1 cellular context compared by ENCODE assay signal in the genomic region with DNA sequence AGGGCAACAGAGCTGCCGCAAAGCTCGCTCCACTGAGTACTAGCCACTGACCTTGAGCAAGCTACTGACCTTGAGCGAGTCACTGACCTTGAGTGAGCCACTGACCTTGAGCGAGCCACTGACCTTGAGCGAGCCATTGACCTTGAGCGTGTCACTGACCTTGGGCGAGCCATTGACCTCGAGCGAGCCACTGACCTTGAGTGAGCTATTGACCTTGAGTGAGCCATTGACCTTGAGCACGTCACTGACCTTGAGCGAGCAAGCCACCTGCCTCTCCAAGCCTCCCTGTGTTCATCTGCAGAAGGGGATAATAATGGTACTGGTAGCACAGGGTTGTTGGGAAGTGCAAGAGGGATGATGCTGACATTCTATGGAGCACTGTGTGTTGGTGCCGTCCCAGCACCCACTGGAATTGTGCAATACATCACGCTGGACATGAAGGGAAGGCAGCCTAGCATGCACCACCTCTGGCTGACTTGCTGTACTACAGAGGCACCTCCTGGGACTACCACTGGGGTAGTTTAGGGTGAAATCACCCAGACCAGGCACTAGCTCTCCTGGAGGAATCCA.
A peak's percentile ranks its signal among the peaks of the same experiment; 100 is the strongest.
TF ChIP-seq lines count a peak whose summit lies in the region.

No MANE protein-coding gene starts in this region.

TF ChIP-seq in HepG2, 621 proteins besides CTCF, POLR2A, EP300 and RAD21 (continued from another document and continues in another):
- TF ChIP-seq ZNF577 (CRISPR knock-in tag; IDR thresholded peaks at IDR 0.05; ENCODE audit: borderline replicate concordance, low read depth) (no peak), PHF20 (CRISPR knock-in tag; IDR thresholded peaks at IDR 0.05) (no peak), BRCA1 (CRISPR knock-in tag; IDR thresholded peaks at IDR 0.05) (no peak), GFI1 (CRISPR knock-in tag; IDR thresholded peaks at IDR 0.05; ENCODE audit: borderline replicate concordance) (no peak), ZC3H13 (CRISPR knock-in tag; IDR thresholded peaks at IDR 0.05) (no peak), KLF12 (CRISPR knock-in tag; IDR thresholded peaks at IDR 0.05; ENCODE audit: borderline replicate concordance) (no peak), ZFP82 (CRISPR knock-in tag; IDR thresholded peaks at IDR 0.05; ENCODE audit: borderline replicate concordance) (no peak), CENPT (CRISPR knock-in tag; IDR thresholded peaks at IDR 0.05; ENCODE audit: low read depth) (no peak), NCOA1 (CRISPR knock-in tag; IDR thresholded peaks at IDR 0.05) (no peak), ZNF296 (CRISPR knock-in tag; conservative IDR thresholded peaks at IDR 0.05) (0 out of 2 replicates have a peak, but pooled peaks have one; percentile 25), TCF7L2 (IDR thresholded peaks at IDR 0.05; ENCODE audit: low read depth, low read length) (no peak), ZNF83 (CRISPR knock-in tag; IDR thresholded peaks at IDR 0.05; ENCODE audit: borderline replicate concordance) (no peak), POLR2G (IDR thresholded peaks at IDR 0.05; ENCODE audit: low read depth, low read length) (no peak), TBX3 (IDR thresholded peaks at IDR 0.05; ENCODE audit: borderline replicate concordance) (no peak), ZNF567 (CRISPR knock-in tag; IDR thresholded peaks at IDR 0.05; ENCODE audit: borderline replicate concordance) (no peak), ZNF615 (CRISPR knock-in tag; IDR thresholded peaks at IDR 0.05; ENCODE audit: borderline replicate concordance) (no peak), PRPF4 (IDR thresholded peaks at IDR 0.05; ENCODE audit: low read depth, low read length, poor library complexity, severe bottlenecking) (no peak), MAFG (CRISPR knock-in tag; IDR thresholded peaks at IDR 0.05) (no peak), SNAPC2 (CRISPR knock-in tag; IDR thresholded peaks at IDR 0.05) (no peak), ZNF343 (CRISPR knock-in tag; IDR thresholded peaks at IDR 0.05) (no peak), ZNF441 (CRISPR knock-in tag; IDR thresholded peaks at IDR 0.05; ENCODE audit: borderline replicate concordance) (no peak), ZNF207 (IDR thresholded peaks at IDR 0.05; ENCODE audit: borderline replicate concordance) (no peak), ZNF614 (CRISPR knock-in tag; IDR thresholded peaks at IDR 0.05; ENCODE audit: borderline replicate concordance) (no peak; the same call in 1 of the 2 replicates), ZNF547 (CRISPR knock-in tag; IDR thresholded peaks at IDR 0.05) (no peak), ZNF788 (CRISPR knock-in tag; IDR thresholded peaks at IDR 0.05; ENCODE audit: borderline replicate concordance) (no peak; the same call in 1 of the 2 replicates), NKX3-1 (CRISPR knock-in tag; IDR thresholded peaks at IDR 0.05) (no peak), TAF15 (IDR thresholded peaks at IDR 0.05; ENCODE audit: low read depth, low read length, poor library complexity, severe bottlenecking) (no peak), MTA3 (CRISPR knock-in tag; IDR thresholded peaks at IDR 0.05) (no peak), HNRNPLL (IDR thresholded peaks at IDR 0.05; ENCODE audit: low read depth, low read length, poor library complexity, severe bottlenecking) (no peak), HNRNPK (IDR thresholded peaks at IDR 0.05; ENCODE audit: low read depth, low read length, poor library complexity, severe bottlenecking) (no peak), ZNF382 (CRISPR knock-in tag; IDR thresholded peaks at IDR 0.05; ENCODE audit: borderline replicate concordance) (no peak), ZSCAN12 (CRISPR knock-in tag; IDR thresholded peaks at IDR 0.05) (no peak), TP53 (CRISPR knock-in tag; conservative IDR thresholded peaks at IDR 0.05) (no peak), CC2D1A (CRISPR knock-in tag; IDR thresholded peaks at IDR 0.05) (no peak), GLI4 (CRISPR knock-in tag; IDR thresholded peaks at IDR 0.05; ENCODE audit: borderline replicate concordance) (no peak), ZNF468 (CRISPR knock-in tag; IDR thresholded peaks at IDR 0.05) (no peak), PHF21A (CRISPR knock-in tag; IDR thresholded peaks at IDR 0.05) (peak; percentile 65)
- TF ChIP-seq, protein P1, sequence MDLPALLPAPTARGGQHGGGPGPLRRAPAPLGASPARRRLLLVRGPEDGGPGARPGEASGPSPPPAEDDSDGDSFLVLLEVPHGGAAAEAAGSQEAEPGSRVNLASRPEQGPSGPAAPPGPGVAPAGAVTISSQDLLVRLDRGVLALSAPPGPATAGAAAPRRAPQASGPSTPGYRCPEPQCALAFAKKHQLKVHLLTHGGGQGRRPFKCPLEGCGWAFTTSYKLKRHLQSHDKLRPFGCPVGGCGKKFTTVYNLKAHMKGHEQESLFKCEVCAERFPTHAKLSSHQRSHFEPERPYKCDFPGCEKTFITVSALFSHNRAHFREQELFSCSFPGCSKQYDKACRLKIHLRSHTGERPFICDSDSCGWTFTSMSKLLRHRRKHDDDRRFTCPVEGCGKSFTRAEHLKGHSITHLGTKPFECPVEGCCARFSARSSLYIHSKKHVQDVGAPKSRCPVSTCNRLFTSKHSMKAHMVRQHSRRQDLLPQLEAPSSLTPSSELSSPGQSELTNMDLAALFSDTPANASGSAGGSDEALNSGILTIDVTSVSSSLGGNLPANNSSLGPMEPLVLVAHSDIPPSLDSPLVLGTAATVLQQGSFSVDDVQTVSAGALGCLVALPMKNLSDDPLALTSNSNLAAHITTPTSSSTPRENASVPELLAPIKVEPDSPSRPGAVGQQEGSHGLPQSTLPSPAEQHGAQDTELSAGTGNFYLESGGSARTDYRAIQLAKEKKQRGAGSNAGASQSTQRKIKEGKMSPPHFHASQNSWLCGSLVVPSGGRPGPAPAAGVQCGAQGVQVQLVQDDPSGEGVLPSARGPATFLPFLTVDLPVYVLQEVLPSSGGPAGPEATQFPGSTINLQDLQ (CRISPR knock-in tag; IDR thresholded peaks at IDR 0.05) = peak; percentile 86; the same call in 1 of the 2 replicates
- TF ChIP-seq, protein P2, sequence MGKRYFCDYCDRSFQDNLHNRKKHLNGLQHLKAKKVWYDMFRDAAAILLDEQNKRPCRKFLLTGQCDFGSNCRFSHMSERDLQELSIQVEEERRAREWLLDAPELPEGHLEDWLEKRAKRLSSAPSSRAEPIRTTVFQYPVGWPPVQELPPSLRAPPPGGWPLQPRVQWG (CRISPR knock-in tag; IDR thresholded peaks at IDR 0.05; ENCODE audit: borderline replicate concordance, low read depth) = no peak
- TF ChIP-seq, protein P3, sequence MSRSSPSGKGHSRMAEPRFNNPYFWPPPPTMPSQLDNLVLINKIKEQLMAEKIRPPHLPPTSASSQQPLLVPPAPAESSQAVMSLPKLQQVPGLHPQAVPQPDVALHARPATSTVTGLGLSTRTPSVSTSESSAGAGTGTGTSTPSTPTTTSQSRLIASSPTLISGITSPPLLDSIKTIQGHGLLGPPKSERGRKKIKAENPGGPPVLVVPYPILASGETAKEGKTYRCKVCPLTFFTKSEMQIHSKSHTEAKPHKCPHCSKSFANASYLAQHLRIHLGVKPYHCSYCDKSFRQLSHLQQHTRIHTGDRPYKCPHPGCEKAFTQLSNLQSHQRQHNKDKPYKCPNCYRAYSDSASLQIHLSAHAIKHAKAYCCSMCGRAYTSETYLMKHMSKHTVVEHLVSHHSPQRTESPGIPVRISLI (CRISPR knock-in tag; IDR thresholded peaks at IDR 0.05; ENCODE audit: borderline replicate concordance) = no peak
- TF ChIP-seq, protein P4, sequence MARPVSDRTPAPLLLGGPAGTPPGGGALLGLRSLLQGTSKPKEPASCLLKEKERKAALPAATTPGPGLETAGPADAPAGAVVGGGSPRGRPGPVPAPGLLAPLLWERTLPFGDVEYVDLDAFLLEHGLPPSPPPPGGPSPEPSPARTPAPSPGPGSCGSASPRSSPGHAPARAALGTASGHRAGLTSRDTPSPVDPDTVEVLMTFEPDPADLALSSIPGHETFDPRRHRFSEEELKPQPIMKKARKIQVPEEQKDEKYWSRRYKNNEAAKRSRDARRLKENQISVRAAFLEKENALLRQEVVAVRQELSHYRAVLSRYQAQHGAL (CRISPR knock-in tag; IDR thresholded peaks at IDR 0.05; ENCODE audit: not compliant biosample characterization) = no peak
- TF ChIP-seq, protein P5, sequence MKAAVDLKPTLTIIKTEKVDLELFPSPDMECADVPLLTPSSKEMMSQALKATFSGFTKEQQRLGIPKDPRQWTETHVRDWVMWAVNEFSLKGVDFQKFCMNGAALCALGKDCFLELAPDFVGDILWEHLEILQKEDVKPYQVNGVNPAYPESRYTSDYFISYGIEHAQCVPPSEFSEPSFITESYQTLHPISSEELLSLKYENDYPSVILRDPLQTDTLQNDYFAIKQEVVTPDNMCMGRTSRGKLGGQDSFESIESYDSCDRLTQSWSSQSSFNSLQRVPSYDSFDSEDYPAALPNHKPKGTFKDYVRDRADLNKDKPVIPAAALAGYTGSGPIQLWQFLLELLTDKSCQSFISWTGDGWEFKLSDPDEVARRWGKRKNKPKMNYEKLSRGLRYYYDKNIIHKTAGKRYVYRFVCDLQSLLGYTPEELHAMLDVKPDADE (CRISPR knock-in tag; IDR thresholded peaks at IDR 0.05) = no peak
- TF ChIP-seq, protein P6, sequence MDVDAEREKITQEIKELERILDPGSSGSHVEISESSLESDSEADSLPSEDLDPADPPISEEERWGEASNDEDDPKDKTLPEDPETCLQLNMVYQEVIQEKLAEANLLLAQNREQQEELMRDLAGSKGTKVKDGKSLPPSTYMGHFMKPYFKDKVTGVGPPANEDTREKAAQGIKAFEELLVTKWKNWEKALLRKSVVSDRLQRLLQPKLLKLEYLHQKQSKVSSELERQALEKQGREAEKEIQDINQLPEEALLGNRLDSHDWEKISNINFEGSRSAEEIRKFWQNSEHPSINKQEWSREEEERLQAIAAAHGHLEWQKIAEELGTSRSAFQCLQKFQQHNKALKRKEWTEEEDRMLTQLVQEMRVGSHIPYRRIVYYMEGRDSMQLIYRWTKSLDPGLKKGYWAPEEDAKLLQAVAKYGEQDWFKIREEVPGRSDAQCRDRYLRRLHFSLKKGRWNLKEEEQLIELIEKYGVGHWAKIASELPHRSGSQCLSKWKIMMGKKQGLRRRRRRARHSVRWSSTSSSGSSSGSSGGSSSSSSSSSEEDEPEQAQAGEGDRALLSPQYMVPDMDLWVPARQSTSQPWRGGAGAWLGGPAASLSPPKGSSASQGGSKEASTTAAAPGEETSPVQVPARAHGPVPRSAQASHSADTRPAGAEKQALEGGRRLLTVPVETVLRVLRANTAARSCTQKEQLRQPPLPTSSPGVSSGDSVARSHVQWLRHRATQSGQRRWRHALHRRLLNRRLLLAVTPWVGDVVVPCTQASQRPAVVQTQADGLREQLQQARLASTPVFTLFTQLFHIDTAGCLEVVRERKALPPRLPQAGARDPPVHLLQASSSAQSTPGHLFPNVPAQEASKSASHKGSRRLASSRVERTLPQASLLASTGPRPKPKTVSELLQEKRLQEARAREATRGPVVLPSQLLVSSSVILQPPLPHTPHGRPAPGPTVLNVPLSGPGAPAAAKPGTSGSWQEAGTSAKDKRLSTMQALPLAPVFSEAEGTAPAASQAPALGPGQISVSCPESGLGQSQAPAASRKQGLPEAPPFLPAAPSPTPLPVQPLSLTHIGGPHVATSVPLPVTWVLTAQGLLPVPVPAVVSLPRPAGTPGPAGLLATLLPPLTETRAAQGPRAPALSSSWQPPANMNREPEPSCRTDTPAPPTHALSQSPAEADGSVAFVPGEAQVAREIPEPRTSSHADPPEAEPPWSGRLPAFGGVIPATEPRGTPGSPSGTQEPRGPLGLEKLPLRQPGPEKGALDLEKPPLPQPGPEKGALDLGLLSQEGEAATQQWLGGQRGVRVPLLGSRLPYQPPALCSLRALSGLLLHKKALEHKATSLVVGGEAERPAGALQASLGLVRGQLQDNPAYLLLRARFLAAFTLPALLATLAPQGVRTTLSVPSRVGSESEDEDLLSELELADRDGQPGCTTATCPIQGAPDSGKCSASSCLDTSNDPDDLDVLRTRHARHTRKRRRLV (CRISPR knock-in tag; IDR thresholded peaks at IDR 0.05) = no peak
- TF ChIP-seq, protein P7, sequence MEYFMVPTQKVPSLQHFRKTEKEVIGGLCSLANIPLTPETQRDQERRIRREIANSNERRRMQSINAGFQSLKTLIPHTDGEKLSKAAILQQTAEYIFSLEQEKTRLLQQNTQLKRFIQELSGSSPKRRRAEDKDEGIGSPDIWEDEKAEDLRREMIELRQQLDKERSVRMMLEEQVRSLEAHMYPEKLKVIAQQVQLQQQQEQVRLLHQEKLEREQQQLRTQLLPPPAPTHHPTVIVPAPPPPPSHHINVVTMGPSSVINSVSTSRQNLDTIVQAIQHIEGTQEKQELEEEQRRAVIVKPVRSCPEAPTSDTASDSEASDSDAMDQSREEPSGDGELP (IDR thresholded peaks at IDR 0.05; ENCODE audit: borderline replicate concordance, low read depth) = no peak
- TF ChIP-seq, protein P8, sequence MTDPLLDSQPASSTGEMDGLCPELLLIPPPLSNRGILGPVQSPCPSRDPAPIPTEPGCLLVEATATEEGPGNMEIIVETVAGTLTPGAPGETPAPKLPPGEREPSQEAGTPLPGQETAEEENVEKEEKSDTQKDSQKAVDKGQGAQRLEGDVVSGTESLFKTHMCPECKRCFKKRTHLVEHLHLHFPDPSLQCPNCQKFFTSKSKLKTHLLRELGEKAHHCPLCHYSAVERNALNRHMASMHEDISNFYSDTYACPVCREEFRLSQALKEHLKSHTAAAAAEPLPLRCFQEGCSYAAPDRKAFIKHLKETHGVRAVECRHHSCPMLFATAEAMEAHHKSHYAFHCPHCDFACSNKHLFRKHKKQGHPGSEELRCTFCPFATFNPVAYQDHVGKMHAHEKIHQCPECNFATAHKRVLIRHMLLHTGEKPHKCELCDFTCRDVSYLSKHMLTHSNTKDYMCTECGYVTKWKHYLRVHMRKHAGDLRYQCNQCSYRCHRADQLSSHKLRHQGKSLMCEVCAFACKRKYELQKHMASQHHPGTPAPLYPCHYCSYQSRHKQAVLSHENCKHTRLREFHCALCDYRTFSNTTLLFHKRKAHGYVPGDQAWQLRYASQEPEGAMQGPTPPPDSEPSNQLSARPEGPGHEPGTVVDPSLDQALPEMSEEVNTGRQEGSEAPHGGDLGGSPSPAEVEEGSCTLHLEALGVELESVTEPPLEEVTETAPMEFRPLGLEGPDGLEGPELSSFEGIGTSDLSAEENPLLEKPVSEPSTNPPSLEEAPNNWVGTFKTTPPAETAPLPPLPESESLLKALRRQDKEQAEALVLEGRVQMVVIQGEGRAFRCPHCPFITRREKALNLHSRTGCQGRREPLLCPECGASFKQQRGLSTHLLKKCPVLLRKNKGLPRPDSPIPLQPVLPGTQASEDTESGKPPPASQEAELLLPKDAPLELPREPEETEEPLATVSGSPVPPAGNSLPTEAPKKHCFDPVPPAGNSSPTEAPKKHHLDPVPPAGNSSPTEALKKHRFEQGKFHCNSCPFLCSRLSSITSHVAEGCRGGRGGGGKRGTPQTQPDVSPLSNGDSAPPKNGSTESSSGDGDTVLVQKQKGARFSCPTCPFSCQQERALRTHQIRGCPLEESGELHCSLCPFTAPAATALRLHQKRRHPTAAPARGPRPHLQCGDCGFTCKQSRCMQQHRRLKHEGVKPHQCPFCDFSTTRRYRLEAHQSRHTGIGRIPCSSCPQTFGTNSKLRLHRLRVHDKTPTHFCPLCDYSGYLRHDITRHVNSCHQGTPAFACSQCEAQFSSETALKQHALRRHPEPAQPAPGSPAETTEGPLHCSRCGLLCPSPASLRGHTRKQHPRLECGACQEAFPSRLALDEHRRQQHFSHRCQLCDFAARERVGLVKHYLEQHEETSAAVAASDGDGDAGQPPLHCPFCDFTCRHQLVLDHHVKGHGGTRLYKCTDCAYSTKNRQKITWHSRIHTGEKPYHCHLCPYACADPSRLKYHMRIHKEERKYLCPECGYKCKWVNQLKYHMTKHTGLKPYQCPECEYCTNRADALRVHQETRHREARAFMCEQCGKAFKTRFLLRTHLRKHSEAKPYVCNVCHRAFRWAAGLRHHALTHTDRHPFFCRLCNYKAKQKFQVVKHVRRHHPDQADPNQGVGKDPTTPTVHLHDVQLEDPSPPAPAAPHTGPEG (CRISPR knock-in tag; IDR thresholded peaks at IDR 0.05) = no peak
